Comparison of ENCODE assay signal across 18 cellular contexts in genomic region chr1:227780101-227781044, GRCh38. TPM values are rescaled to one million over a fixed set of nuclear protein-coding genes. Genes with fewer than 3 reads are reported as not detected.
DNase-seq lines count a peak whose midpoint lies in the region; ATAC-seq and TF ChIP-seq lines count a peak whose summit lies in the region.
"Had no signal": no experiment of that assay in that cellular context is flagged by ENCODE, and none has a peak within 500 bp of the region (broad histone marks: within the 10 kb centered on the region; RNA-seq: fewer than 3 reads in every experiment).

No MANE protein-coding gene starts in this region.

- H3K4me3 Mint-ChIP-seq in activated CD8-positive, alpha-beta memory T cell treated with anti-CD3 and anti-CD28 coated beads, Interleukin-2, amount 10 ng/mL, durations not matched to agents 7 days and 5 days = no peak overlapping the region
- H3K4me3 Mint-ChIP-seq in immature natural killer cell = no peak overlapping the region
- H3K4me3 Mint-ChIP-seq: stimulated activated naive B cell treated with anti-CD40 and anti-IgM and Interleukin-4, amounts not matched to agents 10 μg/mL and 1 μg/mL and 100 μg/mL, for 72 hours had no signal

- no peak overlapping the region for H3K27ac Mint-ChIP-seq in activated CD8-positive, alpha-beta memory T cell treated with anti-CD3 and anti-CD28 coated beads, Interleukin-2, amount 10 ng/mL, durations not matched to agents 7 days and 5 days
- H3K27ac Mint-ChIP-seq in immature natural killer cell = no peak overlapping the region
- H3K27ac Mint-ChIP-seq: stimulated activated naive B cell treated with anti-CD40 and anti-IgM and Interleukin-4, amounts not matched to agents 10 μg/mL and 1 μg/mL and 100 μg/mL, for 72 hours had no signal

- H3K36me3 ChIP-seq in right lobe of liver = peaks cover 0 to 5% (median 0%) of the 10 kb centered on the region in 4 donors
- H3K36me3 ChIP-seq in testis (ENCODE audit: low read depth, missing control alignments) = no peaks in the 10 kb centered on the region
- H3K36me3 ChIP-seq: brain microvascular endothelial cell, pancreas had no signal

- CTCF ChIA-PET in activated CD8-positive, alpha-beta memory T cell treated with anti-CD3 and anti-CD28 coated beads, Interleukin-2, amount 10 ng/mL, durations not matched to agents 7 days and 5 days (lab: Charles Lee) = no interaction called here

- H3K4me1 ChIP-seq in right lobe of liver (no peaks in the 10 kb centered on the region), testis (no peaks in the 10 kb centered on the region)
- H3K4me1 ChIP-seq: pancreas had no signal

- 86% methylated on average over 4 of the region's 23 CpGs for WGBS in right lobe of liver (ENCODE audit: insufficient coverage, low coverage, low lambda C conversion rate, missing lambda C conversion rate)
- 85 to 88% methylated on average over 13 to 23 of the region's 23 CpGs for WGBS in testis, 2 donors

- no peak for TF ChIP-seq CTCF in right lobe of liver (IDR thresholded peaks at IDR 0.05)
- no peak for TF ChIP-seq CTCF in testis (IDR thresholded peaks at IDR 0.05)

- no peak for ATAC-seq in activated CD8-positive, alpha-beta memory T cell treated with anti-CD3 and anti-CD28 coated beads, Interleukin-2, amount 10 ng/mL, durations not matched to agents 7 days and 5 days
- ATAC-seq in right lobe of liver = peak in 2 of 4 donors; percentile 9 to 16
- no peak for ATAC-seq in GM18907 (IDR thresholded peaks at IDR 0.05; ENCODE audit: unreplicated experiment)
- ATAC-seq: activated naive CD4-positive, alpha-beta T cell treated with anti-CD3 and anti-CD28 coated beads, Interleukin-2, amount 50 U/mL, for 72 hours; pancreas; stimulated activated naive B cell treated with anti-CD40 and anti-IgM and Interleukin-4, amounts not matched to agents 10 μg/mL and 1 μg/mL and 100 μg/mL, for 72 hours had no signal

- H3K9me3 Mint-ChIP-seq in activated CD8-positive, alpha-beta memory T cell treated with anti-CD3 and anti-CD28 coated beads, Interleukin-2, amount 10 ng/mL, durations not matched to agents 7 days and 5 days (ENCODE audit: low read depth) = no peaks in the 10 kb centered on the region
- H3K9me3 Mint-ChIP-seq in immature natural killer cell = no peaks in the 10 kb centered on the region
- H3K9me3 Mint-ChIP-seq: activated naive CD4-positive, alpha-beta T cell treated with anti-CD3 and anti-CD28 coated beads, Interleukin-2, amount 50 U/mL, for 72 hours; stimulated activated naive B cell treated with anti-CD40 and anti-IgM and Interleukin-4, amounts not matched to agents 10 μg/mL and 1 μg/mL and 100 μg/mL, for 72 hours had no signal

- H3K9me3 ChIP-seq in right lobe of liver = no peaks in the 10 kb centered on the region
- H3K9me3 ChIP-seq in testis = no peaks in the 10 kb centered on the region
- H3K9me3 ChIP-seq: pancreas had no signal

- H3K4me3 ChIP-seq in right lobe of liver (no peak overlapping the region), testis (no peak overlapping the region)
- H3K4me3 ChIP-seq: dorsolateral prefrontal cortex, pancreas had no signal

- DNase-seq in activated effector memory CD4-positive, alpha-beta T cell treated with anti-CD3 and anti-CD28 coated beads, Interleukin-2, amount 50 U/mL, for 16 hours = peak; percentile 55
- no peak for DNase-seq in activated effector memory CD4-positive, alpha-beta T cell treated with Interleukin-2 at 50 U/mL for 16 hours
- peak; percentile 22 for DNase-seq in activated CD8-positive, alpha-beta memory T cell treated with anti-CD3 and anti-CD28 coated beads, Interleukin-2, amount 10 ng/mL, durations not matched to agents 7 days and 5 days
- DNase-seq in right lobe of liver = peak in 2 of 3 donors; percentile 36 to 37
- DNase-seq in testis = peak; percentile 8
- DNase-seq in nucleus accumbens (lab: John Stamatoyannopoulos, UW) = no peak
- DNase-seq in immature natural killer cell = no peak
- DNase-seq: brain microvascular endothelial cell; hippocampal formation; NCI-H1417; NCI-H446 treated with DMSO at 0.1 percent for 48 hours; stimulated activated naive B cell treated with anti-CD40 and anti-IgM and Interleukin-4, amounts not matched to agents 10 μg/mL and 1 μg/mL and 100 μg/mL, for 72 hours had no signal

- H3K36me3 Mint-ChIP-seq in activated CD8-positive, alpha-beta memory T cell treated with anti-CD3 and anti-CD28 coated beads, Interleukin-2, amount 10 ng/mL, durations not matched to agents 7 days and 5 days = peaks cover 11% of the 10 kb centered on the region
- peaks cover 0 to 28% (median 22%) of the 10 kb centered on the region in 3 donors for H3K36me3 Mint-ChIP-seq in immature natural killer cell
- H3K36me3 Mint-ChIP-seq: activated naive CD4-positive, alpha-beta T cell treated with anti-CD3 and anti-CD28 coated beads, Interleukin-2, amount 50 U/mL, for 72 hours had no signal

- TF ChIP-seq POLR2A in right lobe of liver (IDR thresholded peaks at IDR 0.05) = no peak
- no peak for TF ChIP-seq POLR2A in testis (IDR thresholded peaks at IDR 0.05)

- H3K4me1 Mint-ChIP-seq in activated CD8-positive, alpha-beta memory T cell treated with anti-CD3 and anti-CD28 coated beads, Interleukin-2, amount 10 ng/mL, durations not matched to agents 7 days and 5 days = peaks cover 14% of the 10 kb centered on the region
- peaks cover 21 to 27% of the 10 kb centered on the region in 2 donors for H3K4me1 Mint-ChIP-seq in immature natural killer cell

- no peaks in the 10 kb centered on the region for H3K27me3 Mint-ChIP-seq in activated CD8-positive, alpha-beta memory T cell treated with anti-CD3 and anti-CD28 coated beads, Interleukin-2, amount 10 ng/mL, durations not matched to agents 7 days and 5 days
- peaks cover 0 to 2% (median 2%) of the 10 kb centered on the region in 3 donors for H3K27me3 Mint-ChIP-seq in immature natural killer cell (ENCODE audit: low read depth in 3 of 3)
- H3K27me3 Mint-ChIP-seq: stimulated activated naive B cell treated with anti-CD40 and anti-IgM and Interleukin-4, amounts not matched to agents 10 μg/mL and 1 μg/mL and 100 μg/mL, for 72 hours had no signal

- H3K27ac ChIP-seq in right lobe of liver (no peak overlapping the region), testis (no peak overlapping the region)
- H3K27ac ChIP-seq: brain microvascular endothelial cell, KMS-11, pancreas had no signal

- H3K27me3 ChIP-seq in right lobe of liver (no peaks in the 10 kb centered on the region), testis (no peaks in the 10 kb centered on the region)
- H3K27me3 ChIP-seq: brain microvascular endothelial cell, dorsolateral prefrontal cortex, pancreas had no signal

- intact Hi-C loops in right lobe of liver (cut with DNase I) = no loop called here
- intact Hi-C loops in testis (cut with DNase I; ENCODE audit: low total_unique reads) = no loop called here

RNA-seq across cellular contexts. Expression of gene PRSS38, which starts 35.1 kb away (rescaled TPM):
- not detected for total RNA-seq in activated CD8-positive, alpha-beta memory T cell treated with anti-CD3 and anti-CD28 coated beads, Interleukin-2, amount 10 ng/mL, durations not matched to agents 7 days and 5 days
- total RNA-seq in right lobe of liver (not detected), testis (1 to 10 TPM; 3.4 to 9.3 TPM)
- polyA plus RNA-seq in testis (ENCODE audit: insufficient read depth, low read depth, low replicate concordance) (5.4 TPM), immature natural killer cell (not detected)
- total RNA-seq: activated naive CD4-positive, alpha-beta T cell treated with anti-CD3 and anti-CD28 coated beads, Interleukin-2, amount 50 U/mL, for 72 hours; pancreas; T-helper 2 cell treated with Interferon-gamma antibody and Interleukin-4, amounts not matched to agents 100 ng/mL and 5 ng/mL, for 36 hours had no signal
- polyA plus RNA-seq: pancreas had no signal

RNA-seq across cellular contexts. Expression of gene SNAP47, which starts 45.1 kb away (rescaled TPM):
- total RNA-seq in activated CD8-positive, alpha-beta memory T cell treated with anti-CD3 and anti-CD28 coated beads, Interleukin-2, amount 10 ng/mL, durations not matched to agents 7 days and 5 days = 10 to 100 TPM; 33.9 to 35.3 TPM
- total RNA-seq in right lobe of liver (10 to 100 TPM; 15.2 to 32.5 (median 24.8) TPM), testis (10 to 100 TPM; 77.6 to 80.3 TPM)
- polyA plus RNA-seq in testis (ENCODE audit: insufficient read depth, low read depth, low replicate concordance) (72.2 TPM), immature natural killer cell (10 to 100 TPM; 37.0 to 44.9 (median 37.7) TPM)

RNA-seq across cellular contexts. Expression of gene JMJD4, which starts 45.3 kb away (rescaled TPM):
- total RNA-seq in activated CD8-positive, alpha-beta memory T cell treated with anti-CD3 and anti-CD28 coated beads, Interleukin-2, amount 10 ng/mL, durations not matched to agents 7 days and 5 days = 10 to 100 TPM; 17.7 to 24.1 TPM
- total RNA-seq in right lobe of liver = 10 to 100 TPM in 2 of 6 experiments, 1 to 10 TPM in 4; 7.2 to 17.7 (median 9.5) TPM
- 10 to 100 TPM; 35.2 to 36.1 TPM for total RNA-seq in testis
- 33.8 TPM for polyA plus RNA-seq in testis (ENCODE audit: insufficient read depth, low read depth, low replicate concordance)
- polyA plus RNA-seq in immature natural killer cell = 10 to 100 TPM; 22.3 to 25.9 (median 25.0) TPM

Comparison
In these comparisons a context has a peak if more than half of its experiments do, and no peak if none do; other contexts are left out.
1. DNase-seq: peak in activated effector memory CD4-positive, alpha-beta T cell treated with anti-CD3 and anti-CD28 coated beads, Interleukin-2, amount 50 U/mL, for 16 hours (single experiment), activated CD8-positive, alpha-beta memory T cell treated with anti-CD3 and anti-CD28 coated beads, Interleukin-2, amount 10 ng/mL, durations not matched to agents 7 days and 5 days (single experiment), right lobe of liver (2 of 3) and testis (single experiment); none in activated effector memory CD4-positive, alpha-beta T cell treated with Interleukin-2 at 50 U/mL for 16 hours (single experiment), nucleus accumbens (0 of 56) and immature natural killer cell (0 of 3).
2. RNA of gene PRSS38, which starts 35.1 kb away (total RNA-seq): 3.4 to 9.3 TPM in testis; not detected in activated CD8-positive, alpha-beta memory T cell treated with anti-CD3 and anti-CD28 coated beads, Interleukin-2, amount 10 ng/mL, durations not matched to agents 7 days and 5 days and not detected in right lobe of liver; every median in the first group is over 4 times any median in the second.